9 cellular contexts compared by ENCODE assay signal in genomic region chr12:48198619-48198973, GRCh38. TPM values are rescaled to one million over a fixed set of nuclear protein-coding genes. Genes with fewer than 3 reads are reported as not detected.
DNase-seq lines count a peak whose midpoint lies in the region; ATAC-seq and TF ChIP-seq lines count a peak whose summit lies in the region.
"Had no signal": no experiment of that assay in that cellular context is flagged by ENCODE, and none has a peak within 500 bp of the region (broad histone marks: within the 10 kb centered on the region; RNA-seq: fewer than 3 reads in every experiment).

No MANE protein-coding gene starts in this region.

- peak; percentile 9 for ATAC-seq in HG02798 (IDR thresholded peaks at IDR 0.05; ENCODE audit: poor library complexity, unreplicated experiment)
- ATAC-seq in WTC11 = 0 out of 2 replicates have a peak, but pooled peaks have one; percentile 1

- H3K27me3 Mint-ChIP-seq in WTC11 (ENCODE audit: low read depth) = peaks cover 78% of the 10 kb centered on the region
- peaks cover 13% of the 10 kb centered on the region for H3K27me3 Mint-ChIP-seq in neural crest cell (ENCODE audit: low read depth)

- H3K27me3 ChIP-seq in esophagus squamous epithelium = no peaks in the 10 kb centered on the region

- peak; percentile 21 for DNase-seq in GM13977 (ENCODE audit: low spot score)
- peak; percentile 36 for DNase-seq in WTC11 (ENCODE audit: low spot score)
- no peak for DNase-seq in esophagus squamous epithelium (lab: John Stamatoyannopoulos, UW)
- no peak for DNase-seq in neural crest cell (ENCODE audit: low read depth, low spot score)
- DNase-seq in putamen (ENCODE audit: low spot score) = no peak
- no peak for DNase-seq in HCEC 1CT
- DNase-seq in NCI-H524 (lab: John Stamatoyannopoulos, UW) = no peak

- in situ Hi-C loops in GM13977 (cut with MboI; ENCODE audit: low pct_unique_long_range_greater_than_20kb, low sequenced_read_pairs, unreplicated experiment) = loop anchor here (25.0 kb wide), 1 partner anchor 414 kb away; no protein-coding TSS in a partner anchor

- peaks cover 0 to 63% (median 3%) of the 10 kb centered on the region in 3 donors for H3K4me1 ChIP-seq in esophagus squamous epithelium

- H3K27ac Mint-ChIP-seq in WTC11 (peak overlapping the region; percentile 97), neural crest cell (ENCODE audit: unreplicated experiment) (peak overlapping the region; percentile 98)

- no peak for TF ChIP-seq POLR2A in esophagus squamous epithelium (IDR thresholded peaks at IDR 0.05)

- H3K9me3 ChIP-seq in esophagus squamous epithelium = peaks cover 0 to under 1% (median 0%) of the 10 kb centered on the region in 3 donors

- H3K27ac ChIP-seq in esophagus squamous epithelium = peak overlapping the region; percentile 93 to 98 (median 98)

- WGBS in esophagus squamous epithelium, 2 donors = 31 to 39% methylated on average over 11 to 12 of the region's 27 CpGs

- POLR2A ChIA-PET in WTC11 (lab: Charles Lee) = interaction anchor here (1.1 to 1.8 kb wide), 3 partner anchors 14 to 293 kb away, joined by 3 to 9 read pairs (median 5); partner anchors contain the start of gene VDR

- H3K36me3 Mint-ChIP-seq in WTC11 = no peaks in the 10 kb centered on the region
- H3K36me3 Mint-ChIP-seq in neural crest cell (ENCODE audit: low read depth) = peaks cover 18% of the 10 kb centered on the region

- H3K4me3 Mint-ChIP-seq in WTC11 = peak overlapping the region; percentile 78
- peak overlapping the region; percentile 89 for H3K4me3 Mint-ChIP-seq in neural crest cell

- no peaks in the 10 kb centered on the region for H3K36me3 ChIP-seq in esophagus squamous epithelium

- CTCF ChIA-PET in WTC11 (lab: Charles Lee) = interaction anchor here (1.1 to 4.4 kb wide), 11 partner anchors 10 to 555 kb away, joined by 4 to 25 read pairs (median 9); partner anchors contain the start of gene VDR

- H3K9me3 Mint-ChIP-seq in WTC11 (peaks cover 15% of the 10 kb centered on the region), neural crest cell (peaks cover 17% of the 10 kb centered on the region)

- H3K4me1 Mint-ChIP-seq in WTC11 (0 out of 2 replicates have a peak, but pooled peaks cover 7% of the 10 kb centered on the region), neural crest cell (peaks cover 10% of the 10 kb centered on the region)

- intact Hi-C loops in esophagus squamous epithelium (cut with DNase I) = no loop called here

- no peak for TF ChIP-seq CTCF in GM13977 (IDR thresholded peaks at IDR 0.05; ENCODE audit: extremely low read depth, insufficient read depth, missing control alignments)
- TF ChIP-seq CTCF in WTC11 (IDR thresholded peaks at IDR 0.05) = no peak
- no peak for TF ChIP-seq CTCF in esophagus squamous epithelium (IDR thresholded peaks at IDR 0.05)
- no peak for TF ChIP-seq CTCF in neural crest cell (conservative IDR thresholded peaks at IDR 0.05)

- H3K4me3 ChIP-seq in esophagus squamous epithelium = peak overlapping the region; percentile 49 to 85 (median 78)

TF ChIP-seq in WTC11, 78 proteins besides CTCF, POLR2A, EP300 and RAD21:
- TF ChIP-seq FOXJ3 (CRISPR knock-in tag; IDR thresholded peaks at IDR 0.05; ENCODE audit: borderline replicate concordance) = no peak
- no peak for TF ChIP-seq ZNF263 (CRISPR knock-in tag; IDR thresholded peaks at IDR 0.05; ENCODE audit: low read depth)
- TF ChIP-seq FOXK1 (CRISPR knock-in tag; IDR thresholded peaks at IDR 0.05) = no peak
- no peak for TF ChIP-seq SP1 (CRISPR knock-in tag; conservative IDR thresholded peaks at IDR 0.05)
- TF ChIP-seq ETV6 (CRISPR knock-in tag; IDR thresholded peaks at IDR 0.05) = no peak
- TF ChIP-seq ZMAT4 (CRISPR knock-in tag; IDR thresholded peaks at IDR 0.05) = no peak
- TF ChIP-seq JAZF1 (CRISPR knock-in tag; IDR thresholded peaks at IDR 0.05) = no peak
- no peak for TF ChIP-seq ZNF317 (CRISPR knock-in tag; IDR thresholded peaks at IDR 0.05; ENCODE audit: borderline replicate concordance, low read depth)
- no peak for TF ChIP-seq MAX (CRISPR knock-in tag; IDR thresholded peaks at IDR 0.05)
- TF ChIP-seq TEAD4 (CRISPR knock-in tag; IDR thresholded peaks at IDR 0.05) = no peak
- no peak for TF ChIP-seq ZNF121 (CRISPR knock-in tag; IDR thresholded peaks at IDR 0.05)
- TF ChIP-seq PRRX2 (CRISPR knock-in tag; IDR thresholded peaks at IDR 0.05) = no peak
- TF ChIP-seq ZNF396 (CRISPR knock-in tag; IDR thresholded peaks at IDR 0.05; ENCODE audit: borderline replicate concordance) = no peak
- TF ChIP-seq GTF2I (CRISPR knock-in tag; conservative IDR thresholded peaks at IDR 0.05) = no peak

RNA-seq across cellular contexts. Expression of gene OR10AD1, which starts 4.5 kb away (rescaled TPM):
- total RNA-seq in WTC11 (2021) (not detected in 3 replicates), esophagus squamous epithelium (not detected), neural crest cell (not detected in 2 replicates)
- total RNA-seq: T-helper 1 cell treated with Interleukin-12 subunit alpha and Interleukin-12 subunit beta and Interleukin-4 antibody, amounts not matched to agents 30 ng/mL and 1 ng/mL, for 36 hours had no signal

RNA-seq across cellular contexts. Expression of gene CCDC184, which starts 15.2 kb away (rescaled TPM):
- total RNA-seq in WTC11 (2021) (1.4 to 1.6 TPM (median 1.5 TPM) in 3 replicates), esophagus squamous epithelium (1 to 10 TPM in 1 of 4 donors, under 1 TPM in 3; 0.18 to 1.2 (median 0.65) TPM), neural crest cell (12.6 and 12.8 TPM in 2 replicates)

RNA-seq across cellular contexts. Expression of gene ASB8, which starts 41.3 kb away (rescaled TPM):
- total RNA-seq in WTC11 (2021) (7.4 to 11.3 TPM (median 8.8 TPM) in 3 replicates), esophagus squamous epithelium (10 to 100 TPM; 13.2 to 28.2 (median 24.8) TPM), neural crest cell (21.5 and 21.7 TPM in 2 replicates)

Comparison
In these comparisons a context has a peak if more than half of its experiments do, and no peak if none do; other contexts are left out.
1. DNase-seq: peak in GM13977 (single experiment) and WTC11 (single experiment); none in esophagus squamous epithelium (single experiment), neural crest cell (single experiment), putamen (single experiment), HCEC 1CT (single experiment) and NCI-H524 (0 of 2).